In the genomic region with DNA sequence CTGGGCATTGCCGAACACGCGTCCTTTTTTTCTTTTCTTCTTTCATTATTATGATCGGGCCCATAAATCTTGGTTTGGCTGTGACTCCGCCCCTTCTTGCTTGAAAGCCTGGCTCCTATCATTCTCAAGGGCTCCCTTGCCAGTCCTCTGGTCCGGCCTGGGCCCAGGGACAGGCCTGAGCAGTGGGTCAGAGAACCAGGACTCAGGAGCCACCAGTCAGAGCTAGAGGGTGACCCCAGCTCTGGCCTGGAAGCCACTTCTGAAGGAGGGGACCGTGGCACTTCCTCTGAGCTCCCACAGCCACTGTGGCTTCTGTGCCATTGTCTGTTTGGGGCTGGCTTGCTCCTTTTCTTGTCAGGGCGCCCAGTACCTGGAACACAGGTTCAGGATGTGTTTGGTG, we compare ENCODE assay signal across 20 cellular contexts. TPM values are rescaled to one million over a fixed set of nuclear protein-coding genes. Genes with fewer than 3 reads are reported as not detected.
DNase-seq lines count a peak whose midpoint lies in the region; ATAC-seq and TF ChIP-seq lines count a peak whose summit lies in the region.
"Had no signal": no experiment of that assay in that cellular context is flagged by ENCODE, and none has a peak within 500 bp of the region (broad histone marks: within the 10 kb centered on the region; RNA-seq: fewer than 3 reads in every experiment).

No MANE protein-coding gene starts in this region.

- H3K36me3 Mint-ChIP-seq in immature natural killer cell, result peaks cover 0 to 5% (median 4%) of the 10 kb centered on the region in 3 donors

- intact Hi-C loops in cardiac septum (cut with DNase I) (no loop called here), left ventricle myocardium inferior (cut with micrococcal nuclease) (no loop called here), sciatic nerve (cut with DNase I) (no loop called here), transverse colon (cut with DNase I; ENCODE audit: low total_unique reads) (no loop called here)

- H3K27ac ChIP-seq in left ventricle myocardium inferior (replicated peaks) (no peak overlapping the region), transverse colon (no peak overlapping the region)
- H3K27ac ChIP-seq: HL-60 had no signal

- peaks cover 7% of the 10 kb centered on the region for H3K4me1 ChIP-seq in left ventricle myocardium inferior
- H3K4me1 ChIP-seq in transverse colon, result peaks cover 0 to 7% (median 3%) of the 10 kb centered on the region in 4 donors

- H3K4me1 Mint-ChIP-seq in immature natural killer cell, result no peaks in the 10 kb centered on the region

- H3K9me3 Mint-ChIP-seq in immature natural killer cell, result peaks cover 0 to 5% (median 1%) of the 10 kb centered on the region in 6 donors
- H3K9me3 Mint-ChIP-seq: HFFc6 had no signal

- H3K36me3 ChIP-seq in left ventricle myocardium inferior, result no peaks in the 10 kb centered on the region
- no peaks in the 10 kb centered on the region for H3K36me3 ChIP-seq in transverse colon

- no peak overlapping the region for H3K4me3 Mint-ChIP-seq in immature natural killer cell
- H3K4me3 Mint-ChIP-seq: CD4-positive, alpha-beta T cell; HFFc6 had no signal

- peaks cover 50% of the 10 kb centered on the region for H3K27me3 ChIP-seq in left ventricle myocardium inferior (ENCODE audit: low read depth)
- H3K27me3 ChIP-seq in transverse colon, result peaks cover 56% of the 10 kb centered on the region

- WGBS in transverse colon (ENCODE audit: low coverage in 1 of 2), 2 donors, result 90 to 91% methylated on average over 5 to 8 of the region's 8 CpGs

- H3K9me3 ChIP-seq in left ventricle myocardium inferior (replicated peaks) (peaks cover 10% of the 10 kb centered on the region), iPS-18c (ENCODE audit: control insufficient read depth, insufficient read depth, low read length) (peaks cover 5% of the 10 kb centered on the region), transverse colon (peaks cover 0 to 2% of the 10 kb centered on the region in 2 donors)

- TF ChIP-seq CTCF in left ventricle myocardium inferior (IDR thresholded peaks at IDR 0.05; ENCODE audit: borderline replicate concordance) (no peak), transverse colon (IDR thresholded peaks at IDR 0.05) (no peak)

- in situ Hi-C loops in transverse colon (cut with MboI; ENCODE audit: low pct_ligation_motif_present in 1 of 4, low pct_unique_long_range_greater_than_20kb in 1 of 4, low sequenced_read_pairs in 3 of 4), result no loop called here

- TF ChIP-seq POLR2A in transverse colon (IDR thresholded peaks at IDR 0.05), result no peak

- H3K27ac Mint-ChIP-seq in immature natural killer cell, result no peak overlapping the region
- H3K27ac Mint-ChIP-seq: CD4-positive, alpha-beta T cell; HFFc6 had no signal

- no peak overlapping the region for H3K4me3 ChIP-seq in left ventricle myocardium inferior
- H3K4me3 ChIP-seq in iPS-18c (ENCODE audit: insufficient read depth, low read depth, low read length), result 0 out of 2 replicates have a peak overlapping the region, but pooled peaks have one; percentile 9
- H3K4me3 ChIP-seq in transverse colon, result no peak overlapping the region
- H3K4me3 ChIP-seq: GM12878 had no signal

- peaks cover 3 to 13% (median 10%) of the 10 kb centered on the region in 3 donors for H3K27me3 Mint-ChIP-seq in immature natural killer cell (ENCODE audit: low read depth in 3 of 3)

- no peak for TF ChIP-seq EP300 in transverse colon (IDR thresholded peaks at IDR 0.05; ENCODE audit: low read depth)

- DNase-seq in cardiac septum (ENCODE audit: low spot score) (peak; percentile 15), left ventricle myocardium inferior (no peak), sciatic nerve (ENCODE audit: low spot score) (peak; percentile 36), immature natural killer cell (no peak), activated T-cell treated with anti-CD3 and anti-CD28 coated beads for 4 hours (no peak), transverse colon (no peak)
- DNase-seq: 8988T; AML-193; C1 segment of cervical spinal cord; Calu3; CD4-positive, alpha-beta T cell; DMS 273 treated with DMSO at 0.1 percent for 48 hours; HCEC 1CT; HFFc6 had no signal

- no peak for ATAC-seq in sciatic nerve
- no peak for ATAC-seq in GM18502 (IDR thresholded peaks at IDR 0.05; ENCODE audit: poor library complexity, unreplicated experiment)
- ATAC-seq: GM12878 had no signal

RNA-seq across cellular contexts. Expression of gene SCRT2, which starts 32.1 kb away (rescaled TPM):
- not detected for total RNA-seq in cardiac septum
- total RNA-seq in left ventricle myocardium inferior, result not detected
- total RNA-seq in sciatic nerve, result not detected
- polyA plus RNA-seq in immature natural killer cell, result not detected
- not detected for total RNA-seq in transverse colon
- total RNA-seq: Calu3; CD4-positive, alpha-beta T cell; Daoy; G401; GM12878; HFFc6 had no signal
- polyA plus RNA-seq: GM12878 had no signal

RNA-seq across cellular contexts. Expression of gene SRXN1, which starts 54.7 kb away (rescaled TPM):
- total RNA-seq in cardiac septum (38.4 TPM), left ventricle myocardium inferior (55.3 TPM), sciatic nerve (15.4 TPM), transverse colon (10 to 100 TPM in 3 of 4 donors, 1 to 10 TPM in 1; 8.6 to 43.0 (median 21.2) TPM)
- 10 to 100 TPM; 23.1 to 44.6 (median 31.0) TPM for polyA plus RNA-seq in immature natural killer cell

Comparison
In these comparisons a context has a peak if more than half of its experiments do, and no peak if none do; other contexts are left out.
1. DNase-seq: peak in cardiac septum (single experiment) and sciatic nerve (single experiment); none in left ventricle myocardium inferior (single experiment), immature natural killer cell (0 of 3), activated T-cell treated with anti-CD3 and anti-CD28 coated beads for 4 hours (single experiment) and transverse colon (single experiment).